8 cellular contexts compared by ENCODE assay signal in the genomic region with DNA sequence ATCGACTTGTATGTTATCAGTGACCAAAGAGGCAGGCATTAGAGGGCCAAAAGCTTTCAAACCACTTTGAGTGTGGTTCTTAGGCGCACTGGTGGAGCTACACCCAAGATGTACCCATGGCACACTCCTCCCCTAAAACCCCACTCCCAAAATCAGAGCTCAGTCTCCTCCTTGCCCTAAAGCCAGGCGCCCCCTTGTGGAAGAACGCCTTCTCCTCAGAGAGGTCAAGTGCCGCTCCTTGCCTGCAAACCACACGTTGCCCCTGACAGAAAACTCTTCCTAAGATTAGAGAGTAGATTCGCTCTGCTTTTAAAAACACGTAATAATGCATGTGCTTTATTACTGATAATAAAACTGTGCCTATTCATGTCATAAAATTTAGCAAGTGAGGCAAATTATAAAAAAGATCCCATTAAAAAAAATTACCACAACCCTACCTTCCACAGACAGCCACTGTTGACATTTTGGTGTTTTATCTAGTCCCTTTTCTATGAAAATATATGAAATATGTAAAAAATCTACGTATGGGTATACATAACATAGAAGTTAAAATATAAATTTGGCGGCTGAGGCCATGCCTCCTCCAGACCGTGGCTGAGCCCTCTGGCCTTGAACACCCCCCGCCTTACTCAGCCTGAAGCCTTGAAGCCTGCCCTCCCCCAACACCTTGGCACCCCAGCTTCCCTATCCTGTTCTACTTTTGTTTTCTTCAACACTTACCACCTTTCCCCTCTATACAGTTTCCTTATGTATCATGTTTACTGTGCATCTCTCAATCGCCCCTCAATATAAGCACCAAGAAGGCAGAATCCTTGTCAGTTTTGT. TPM values are rescaled to one million over a fixed set of nuclear protein-coding genes. Genes with fewer than 3 reads are reported as not detected.
A peak's percentile ranks its signal among the peaks of the same experiment; 100 is the strongest.
DNase-seq lines count a peak whose midpoint lies in the region; ATAC-seq and TF ChIP-seq lines count a peak whose summit lies in the region.

No MANE protein-coding gene starts in this region.

- H3K27ac Mint-ChIP-seq in activated naive CD8-positive, alpha-beta T cell treated with anti-CD3 and anti-CD28 coated beads, Interleukin-2, amount 50 U/mL, for 24 hours, result no peak overlapping the region

- no peak overlapping the region for H3K4me2 ChIP-seq in DOHH2 (ENCODE audit: low read length)

- no peak overlapping the region for H3K27ac ChIP-seq in DOHH2 (ENCODE audit: low read depth, low read length)
- no peak overlapping the region for H3K27ac ChIP-seq in heart right ventricle

- H3K4me1 ChIP-seq in DOHH2 (ENCODE audit: control insufficient read depth, low read length) (no peaks in the 10 kb centered on the region), heart right ventricle (peaks cover 0 to 21% (median 0%) of the 10 kb centered on the region in 9 donors)

- no peaks in the 10 kb centered on the region for H3K79me2 ChIP-seq in DOHH2 (ENCODE audit: control insufficient read depth, low read length)

- H3K9me3 Mint-ChIP-seq in activated naive CD8-positive, alpha-beta T cell treated with anti-CD3 and anti-CD28 coated beads, Interleukin-2, amount 50 U/mL, for 24 hours, result no peaks in the 10 kb centered on the region

- no peaks in the 10 kb centered on the region for H3K36me3 Mint-ChIP-seq in activated naive CD8-positive, alpha-beta T cell treated with anti-CD3 and anti-CD28 coated beads, Interleukin-2, amount 50 U/mL, for 24 hours (ENCODE audit: low read depth)

- 44% methylated on average over 13 of the region's 13 CpGs for WGBS in heart right ventricle, 2 donors

- H3K9me3 ChIP-seq in DOHH2 (ENCODE audit: control insufficient read depth, insufficient read depth, low read length), result no peaks in the 10 kb centered on the region
- no peaks in the 10 kb centered on the region for H3K9me3 ChIP-seq in heart right ventricle

- H3K4me3 Mint-ChIP-seq in activated naive CD8-positive, alpha-beta T cell treated with anti-CD3 and anti-CD28 coated beads, Interleukin-2, amount 50 U/mL, for 24 hours, result no peak overlapping the region

- H3K36me3 ChIP-seq in DOHH2 (ENCODE audit: control insufficient read depth, low read length), result no peaks in the 10 kb centered on the region
- no peaks in the 10 kb centered on the region for H3K36me3 ChIP-seq in heart right ventricle

- H3F3A ChIP-seq in DOHH2 (ENCODE audit: control insufficient read depth, insufficient read depth), result no peaks in the 10 kb centered on the region

- H3K27me3 ChIP-seq in DOHH2 (ENCODE audit: control insufficient read depth, low read length), result no peaks in the 10 kb centered on the region
- no peaks in the 10 kb centered on the region for H3K27me3 ChIP-seq in heart right ventricle

- ATAC-seq in activated naive CD8-positive, alpha-beta T cell treated with anti-CD3 and anti-CD28 coated beads, Interleukin-2, amount 50 U/mL, for 24 hours, result peak; percentile 71
- peak in 7 of 8 donors; percentile 71 to 90 (median 85) for ATAC-seq in heart right ventricle
- no peak for ATAC-seq in GM18517 (IDR thresholded peaks at IDR 0.05; ENCODE audit: unreplicated experiment)
- no peak for ATAC-seq in GM21390 (IDR thresholded peaks at IDR 0.05; ENCODE audit: unreplicated experiment)

- H3K27me3 Mint-ChIP-seq in activated naive CD8-positive, alpha-beta T cell treated with anti-CD3 and anti-CD28 coated beads, Interleukin-2, amount 50 U/mL, for 24 hours, result peaks cover 2% of the 10 kb centered on the region

- no peaks in the 10 kb centered on the region for H3K9me2 ChIP-seq in DOHH2 (replicated peaks; ENCODE audit: control insufficient read depth, low read length)

- peak; percentile 93 for TF ChIP-seq CTCF in DOHH2 (IDR thresholded peaks at IDR 0.05; ENCODE audit: low read depth, low read length, poor library complexity, severe bottlenecking)
- peak; percentile 70 to 94 (median 90) for TF ChIP-seq CTCF in heart right ventricle (IDR thresholded peaks at IDR 0.05)

- DNase-seq in Jurkat, Clone E6-1 (ENCODE audit: low read depth, low spot score), result peak; percentile 60
- DNase-seq in SW480 (ENCODE audit: low spot score), result peak; percentile 23
- peak; percentile 90 for DNase-seq in activated naive CD8-positive, alpha-beta T cell treated with anti-CD3 and anti-CD28 coated beads, Interleukin-2, amount 50 U/mL, for 24 hours
- peak; percentile 83 for DNase-seq in heart right ventricle
- peak; percentile 35 for DNase-seq in renal cortical epithelial cell (ENCODE audit: low read depth)

- H3K4me3 ChIP-seq in DOHH2 (ENCODE audit: low read length) (no peak overlapping the region), heart right ventricle (no peak overlapping the region)
- no peak overlapping the region for H3K4me3 ChIP-seq in Jurkat, Clone E6-1 (ENCODE audit: low read length)

- peaks cover 17% of the 10 kb centered on the region for H3K4me1 Mint-ChIP-seq in activated naive CD8-positive, alpha-beta T cell treated with anti-CD3 and anti-CD28 coated beads, Interleukin-2, amount 50 U/mL, for 24 hours

- H4K20me1 ChIP-seq in DOHH2 (ENCODE audit: control insufficient read depth, insufficient read depth, low read depth, low read length), result no peaks in the 10 kb centered on the region

- intact Hi-C loops in heart right ventricle (cut with DNase I), result loop anchor here in 9 of 10 donors (1.0 to 10.0 kb wide), 7 partner anchors 96 to 108 kb away; partner anchors contain the start of gene LEO1 (in 2 of the 9)

RNA-seq across cellular contexts. Expression of gene BCL2L10, which starts 33.5 kb away (rescaled TPM):
- polyA plus RNA-seq in Jurkat, Clone E6-1 (2012; ENCODE audit: insufficient read depth, insufficient read length), result not detected
- total RNA-seq in heart right ventricle, result not detected
- polyA plus RNA-seq in heart right ventricle, result under 1 TPM in 1 of 2 donors, not detected in 1; 0.04 TPM
- total RNA-seq in renal cortical epithelial cell, result 0.60 and 0.87 TPM in 2 replicates

Comparison
In these comparisons a context has a peak if more than half of its experiments do, and no peak if none do; other contexts are left out.
1. DNase-seq: peak in every context shown above with its lines; median percentile 90 in activated naive CD8-positive, alpha-beta T cell treated with anti-CD3 and anti-CD28 coated beads, Interleukin-2, amount 50 U/mL, for 24 hours; 83 in heart right ventricle; 60 in Jurkat, Clone E6-1; 35 in renal cortical epithelial cell; 23 in SW480.
2. ATAC-seq: peak in activated naive CD8-positive, alpha-beta T cell treated with anti-CD3 and anti-CD28 coated beads, Interleukin-2, amount 50 U/mL, for 24 hours (single experiment) and heart right ventricle (7 of 8); none in GM18517 (single experiment) and GM21390 (single experiment).